In genomic region chr2:86870941-86871340, GRCh38 we compare ENCODE assay signal across 2 cellular contexts. TPM values are rescaled to one million over a fixed set of nuclear protein-coding genes. Genes with fewer than 3 reads are reported as not detected.
"Had no signal": no experiment of that assay in that cellular context is flagged by ENCODE, and none has a peak within 500 bp of the region (broad histone marks: within the 10 kb centered on the region; RNA-seq: fewer than 3 reads in every experiment).

No MANE protein-coding gene starts in this region.

RNA-seq across cellular contexts. Expression of gene CD8B, which starts 9.3 kb away (rescaled TPM):
- total RNA-seq: activated B cell treated with CpG ODN at 0.5 μM for 24 hours, astrocyte had no signal
